In genomic region chr17:7281074-7281952, GRCh38 we compare ENCODE assay signal across 8 cellular contexts. TPM values are rescaled to one million over a fixed set of nuclear protein-coding genes. Genes with fewer than 3 reads are reported as not detected.
DNase-seq lines count a peak whose midpoint lies in the region; ATAC-seq, FAIRE-seq and TF ChIP-seq lines count a peak whose summit lies in the region.

Gene SLC2A4 (plus strand): TSS chr17:7281718. CDS start chr17:7281935, 217 bp downstream.

- peak; percentile 97 for DNase-seq in HTR-8/SVneo (ENCODE audit: insufficient read length, low spot score)
- peak; percentile 61 for DNase-seq in activated T-helper 1 cell treated with Interleukin-2 at 50 U/mL for 16 hours (ENCODE audit: low read depth)
- peak; percentile 62 to 73 for DNase-seq in stimulated activated CD8-positive, alpha-beta memory T cell treated with anti-CD3 and anti-CD28 coated beads, Interleukin-4, amount 100 ng/mL, for 4 hours (ENCODE audit: low read depth in 2 of 2, low spot score in 1 of 2)

- peaks cover 27% of the 10 kb centered on the region for H3K36me3 ChIP-seq in muscle layer of colon (ENCODE audit: insufficient read depth, low read length)

- TF ChIP-seq POLR2A in GM18505 (IDR thresholded peaks at IDR 0.05; ENCODE audit: borderline replicate concordance, extremely low read depth, insufficient read depth, insufficient read length): no peak

- H3K4me3 ChIP-seq in muscle layer of colon (ENCODE audit: low read depth in 1 of 2, low read length in 2 of 2): peak within 1 kb of the TSS; percentile 53 to 85

- H3K4me1 ChIP-seq in muscle layer of colon (ENCODE audit: insufficient read depth, low read length): peaks cover 32% of the 10 kb centered on the region

- peak; percentile 49 for ATAC-seq in GM18505 (IDR thresholded peaks at IDR 0.05; ENCODE audit: unreplicated experiment)
- ATAC-seq in esophagus mucosa: peak; percentile 87

- H3K9ac ChIP-seq in muscle layer of colon (ENCODE audit: low read length): peak within 1 kb of the TSS; percentile 81

- H3K9me3 ChIP-seq in muscle layer of colon (ENCODE audit: low read length): no peaks in the 10 kb centered on the region

- H3K27ac ChIP-seq in muscle layer of colon (ENCODE audit: low read depth, low read length): peak within 1 kb of the TSS; percentile 92

- FAIRE-seq in A204.1 (lab: Jason Lieb, UNC) (peak; percentile 92), HTR-8/SVneo (lab: Jason Lieb, UNC) (peak; percentile 86)

- no peaks in the 10 kb centered on the region for H3K27me3 ChIP-seq in muscle layer of colon (ENCODE audit: control insufficient read depth in 1 of 2, insufficient read depth in 2 of 2, low read length in 2 of 2)

TF ChIP-seq in PFSK-1, 5 proteins besides CTCF, POLR2A, EP300 and RAD21:
- TF ChIP-seq TAF1 (IDR thresholded peaks at IDR 0.05; ENCODE audit: borderline replicate concordance, insufficient read depth, low read length): no peak
- peak; percentile 96; the same call in 1 of the 2 replicates for TF ChIP-seq SIN3A (IDR thresholded peaks at IDR 0.05; ENCODE audit: borderline replicate concordance, insufficient read depth, low read length)

RNA-seq across cellular contexts. Expression of gene SLC2A4, which starts in this region (rescaled TPM):
- 1.2 TPM for polyA plus RNA-seq in PFSK-1 (2012; ENCODE audit: insufficient read length, low read depth)
- total RNA-seq in esophagus mucosa: 0.68 TPM

Comparison
In these comparisons a context has a peak if more than half of its experiments do, and no peak if none do; other contexts are left out.
1. Peak in every context shown above with its lines: DNase-seq, ATAC-seq, H3K4me3 ChIP-seq and H3K27ac ChIP-seq.
2. Peak in ATAC-seq in esophagus mucosa; RNA of the gene not detected or under 1 TPM.